Comparison of ENCODE assay signal across 27 cellular contexts in genomic region chr2:229199267-229199666, GRCh38.
"Had no signal": no experiment of that assay in that cellular context is flagged by ENCODE, and none has a peak within 500 bp of the region (broad histone marks: within the 10 kb centered on the region; RNA-seq: fewer than 3 reads in every experiment).

No MANE protein-coding gene starts in this region.

- H2AFZ ChIP-seq: neural progenitor cell, parathyroid adenoma had no signal

- H3K27me3 ChIP-seq: neural progenitor cell, ovary, spleen, suprapubic skin, testis, tibial artery, transverse colon, upper lobe of right lung, uterus had no signal

- H3K27ac ChIP-seq: neural progenitor cell, ovary, parathyroid adenoma, psoas muscle, skin epidermis, spleen, suprapubic skin, testis, tibial artery, transverse colon, upper lobe of right lung, uterus had no signal

- H3K4me1 ChIP-seq: neural progenitor cell, parathyroid adenoma, psoas muscle, spleen, suprapubic skin, testis, tibial artery, transverse colon, upper lobe of right lung, uterus had no signal

- H3K79me2 ChIP-seq: parathyroid adenoma had no signal

- H3K9ac ChIP-seq: neural progenitor cell, parathyroid adenoma had no signal

- H3K4me2 ChIP-seq: neural progenitor cell, smooth muscle cell had no signal

- H3K36me3 ChIP-seq: neural progenitor cell, ovary, spleen, suprapubic skin, tibial artery, transverse colon, upper lobe of right lung, uterus had no signal

- ATAC-seq: natural killer cell; psoas muscle; right cardiac atrium; sciatic nerve; stimulated activated memory B cell treated with anti-CD40 and anti-IgM and Interleukin-4, amounts not matched to agents 10 μg/mL and 1 μg/mL and 100 μg/mL, for 72 hours; stimulated activated naive CD8-positive, alpha-beta T cell treated with anti-CD3 and anti-CD28 coated beads, Interleukin-15, amount 100 ng/mL, for 72 hours; stimulated activated naive CD8-positive, alpha-beta T cell treated with anti-CD3 and anti-CD28 coated beads, Interleukin-15, Interleukin-2, amounts not matched to agents 100 U/mL and 50 U/mL, for 24 hours; upper lobe of right lung had no signal

- H3K9me3 ChIP-seq: ovary, psoas muscle, spleen, suprapubic skin, testis, tibial artery, transverse colon, upper lobe of right lung, uterus had no signal

- H3K4me3 ChIP-seq: neural progenitor cell, ovary, psoas muscle, skin epidermis, smooth muscle cell, spleen, suprapubic skin, testis, tibial artery, transverse colon, upper lobe of right lung, uterus had no signal

- DNase-seq: natural killer cell; occipital lobe; ovary; posterior cingulate gyrus; psoas muscle; right cardiac atrium; spleen; stimulated activated CD4-positive, alpha-beta T cell treated with anti-CD3 and anti-CD28 coated beads, Interleukin-12 subunit alpha, Interleukin-12 subunit beta, amount 100 ng/mL, for 4 hours; stimulated activated CD4-positive, alpha-beta T cell treated with anti-CD3 and anti-CD28 coated beads, Interleukin-1b, Interleukin-23, amount 100 ng/mL, for 48 hours; stimulated activated CD4-positive, alpha-beta T cell treated with anti-CD3 and anti-CD28 coated beads, Interleukin-4, amount 100 ng/mL, for 1 hour; stimulated activated CD4-positive, alpha-beta T cell treated with anti-CD3 and anti-CD28 coated beads, Interleukin-4, amount 100 ng/mL, for 4 hours; stimulated activated CD8-positive, alpha-beta memory T cell treated with anti-CD3 and anti-CD28 coated beads, Interleukin-4, amount 100 ng/mL, for 48 hours; stimulated activated naive CD4-positive, alpha-beta T cell; stimulated activated naive CD8-positive, alpha-beta T cell treated with anti-CD3 and anti-CD28 coated beads, Interleukin-15, amount 100 ng/mL, for 72 hours; stimulated activated naive CD8-positive, alpha-beta T cell treated with anti-CD3 and anti-CD28 coated beads, Interleukin-15, Interleukin-2, amounts not matched to agents 100 U/mL and 50 U/mL, for 24 hours; testis; tibial artery; transverse colon; upper lobe of right lung; uterus had no signal
